ENCODE assay signal across 14 cellular contexts in genomic region chr2:197109326-197109725, GRCh38.
"Had no signal": no experiment of that assay in that cellular context is flagged by ENCODE, and none has a peak within 500 bp of the region (broad histone marks: within the 10 kb centered on the region; RNA-seq: fewer than 3 reads in every experiment).

No MANE protein-coding gene starts in this region.

- H3K9me3 Mint-ChIP-seq: activated naive CD8-positive, alpha-beta T cell treated with anti-CD3 and anti-CD28 coated beads, Interleukin-2, amount 50 U/mL, for 24 hours; memory B cell; nephron progenitor cell; stimulated activated memory B cell treated with anti-CD40 and anti-IgM and Interleukin-4, amounts not matched to agents 10 μg/mL and 1 μg/mL and 100 μg/mL, for 72 hours had no signal

- H3K4me3 Mint-ChIP-seq: activated naive CD8-positive, alpha-beta T cell treated with anti-CD3 and anti-CD28 coated beads, Interleukin-2, amount 50 U/mL, for 24 hours; memory B cell; nephron progenitor cell; stimulated activated memory B cell treated with anti-CD40 and anti-IgM and Interleukin-4, amounts not matched to agents 10 μg/mL and 1 μg/mL and 100 μg/mL, for 72 hours had no signal

- H3K27me3 Mint-ChIP-seq: activated naive CD8-positive, alpha-beta T cell treated with anti-CD3 and anti-CD28 coated beads, Interleukin-2, amount 50 U/mL, for 24 hours; memory B cell; stimulated activated memory B cell treated with anti-CD40 and anti-IgM and Interleukin-4, amounts not matched to agents 10 μg/mL and 1 μg/mL and 100 μg/mL, for 72 hours had no signal

- H3K4me3 ChIP-seq: ascending aorta, tibial artery had no signal

- ATAC-seq: activated CD4-positive, CD25-positive, alpha-beta regulatory T cell treated with anti-CD3 and anti-CD28 coated beads, Interleukin-2, amount 50 U/mL, for 24 hours; activated naive CD8-positive, alpha-beta T cell treated with anti-CD3 and anti-CD28 coated beads, Interleukin-2, amount 50 U/mL, for 24 hours; esophagus mucosa; left colon; stimulated activated memory B cell treated with anti-CD40 and anti-IgM and Interleukin-4, amounts not matched to agents 10 μg/mL and 1 μg/mL and 100 μg/mL, for 72 hours had no signal

- H3K27me3 ChIP-seq: ascending aorta, tibial artery had no signal

- H3K9me3 ChIP-seq: ascending aorta, tibial artery had no signal

- H3K27ac Mint-ChIP-seq: activated naive CD8-positive, alpha-beta T cell treated with anti-CD3 and anti-CD28 coated beads, Interleukin-2, amount 50 U/mL, for 24 hours; stimulated activated memory B cell treated with anti-CD40 and anti-IgM and Interleukin-4, amounts not matched to agents 10 μg/mL and 1 μg/mL and 100 μg/mL, for 72 hours had no signal

- H3K27ac ChIP-seq: ascending aorta had no signal

- DNase-seq: activated CD4-positive, alpha-beta T cell treated with anti-CD3 and anti-CD28 coated beads, Interleukin-2, amount 50 U/mL, for 4 hours; activated naive CD4-positive, alpha-beta T cell; activated naive CD8-positive, alpha-beta T cell treated with anti-CD3 and anti-CD28 coated beads, Interleukin-2, amount 50 U/mL, for 24 hours; activated T-cell treated with anti-CD3 and anti-CD28 coated beads for 4 hours; left colon; stimulated activated CD4-positive, alpha-beta T cell treated with anti-CD3 and anti-CD28 coated beads, Interleukin-2, amount 100 ng/mL, for 48 hours; T-helper 1 cell had no signal

- H3K36me3 ChIP-seq: ascending aorta, tibial artery had no signal
